8 cellular contexts compared by ENCODE assay signal in the genomic region with DNA sequence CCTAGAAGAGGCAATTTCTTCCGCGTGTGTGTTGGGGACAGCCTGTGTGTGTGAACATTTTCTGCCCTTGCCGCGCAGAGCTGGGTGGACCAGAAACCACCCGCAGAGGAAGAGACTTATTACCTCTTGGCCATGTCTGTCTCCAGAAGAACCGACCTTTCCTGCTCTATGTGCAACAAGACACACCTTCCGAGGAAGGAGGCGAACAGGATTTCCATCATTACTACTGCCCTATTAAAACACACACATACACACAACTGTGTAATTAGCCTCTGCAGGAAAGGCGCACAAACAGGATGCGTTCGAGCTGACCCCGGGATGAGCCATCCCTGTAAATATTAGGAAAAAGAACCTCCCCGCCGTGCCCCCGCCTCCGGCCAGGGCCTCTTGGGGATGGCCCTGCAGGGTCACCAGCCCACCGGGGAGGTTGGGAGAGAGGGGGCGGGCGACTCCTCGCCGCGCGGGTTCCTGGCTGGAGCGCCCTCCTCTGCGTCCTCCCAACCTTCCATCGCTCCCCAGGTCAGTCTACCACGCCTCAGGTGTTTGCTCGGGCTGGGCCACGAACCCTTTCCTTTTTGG. TPM values are rescaled to one million over a fixed set of nuclear protein-coding genes. Genes with fewer than 3 reads are reported as not detected.
DNase-seq lines count a peak whose midpoint lies in the region; TF ChIP-seq lines count a peak whose summit lies in the region.

No MANE protein-coding gene starts in this region.

- H3K36me3 ChIP-seq in SJSA1: no peaks in the 10 kb centered on the region

- H3K27ac ChIP-seq in SJSA1: peak overlapping the region; percentile 40; the same call in 1 of the 2 replicates

- intact Hi-C loops in posterior vena cava (cut with DNase I): no loop called here

- DNase-seq in GM12864 (ENCODE audit: low read depth) (no peak), SJSA1 (ENCODE audit: low read depth in 1 of 2, low spot score in 2 of 2) (no peak), fibroblast of the aortic adventitia (ENCODE audit: low read depth) (no peak), posterior vena cava (ENCODE audit: low spot score) (peak; percentile 84), HCEC 1CT (no peak), T-helper 9 cell (no peak), Kasumi-1 (lab: John Stamatoyannopoulos, UW) (no peak)
- DNase-seq in stimulated activated CD8-positive, alpha-beta memory T cell treated with anti-CD3 and anti-CD28 coated beads, Interleukin-4, amount 100 ng/mL, for 48 hours: no peak

- H3K4me3 ChIP-seq in GM12864 (ENCODE audit: low read depth, low read length) (peak overlapping the region; percentile 82), SJSA1 (peak overlapping the region; percentile 59), fibroblast of the aortic adventitia (ENCODE audit: low read depth, low read length) (peak overlapping the region; percentile 57)

- TF ChIP-seq CTCF in GM12864 (IDR thresholded peaks at IDR 0.05; ENCODE audit: low read depth, low read length, missing control alignments) (no peak), fibroblast of the aortic adventitia (IDR thresholded peaks at IDR 0.05; ENCODE audit: insufficient read depth, low read length) (no peak)

- peaks cover 14% of the 10 kb centered on the region; the same call in 1 of the 2 replicates for H3K27me3 ChIP-seq in SJSA1 (replicated peaks)

- H3K4me1 ChIP-seq in SJSA1 (replicated peaks): peaks cover 24% of the 10 kb centered on the region

- H3K9me3 ChIP-seq in SJSA1 (replicated peaks): no peaks in the 10 kb centered on the region; the same call in 1 of the 2 replicates

RNA-seq across cellular contexts. Expression of gene PRKCH, which starts 0.5 kb away (rescaled TPM):
- 5.7 and 11.5 TPM in 2 replicates for total RNA-seq in SJSA1 (2014; rRNA removed; shearing (Covaris generic))
- total RNA-seq in fibroblast of the aortic adventitia (ENCODE audit: low replicate concordance) (4.2 and 17.0 TPM in 2 replicates), posterior vena cava (10 to 100 TPM; 37.3 to 37.5 TPM)

RNA-seq across cellular contexts. Expression of gene TMEM30B, which starts 39.8 kb away (rescaled TPM):
- not detected in 2 replicates for total RNA-seq in SJSA1 (2014; rRNA removed; shearing (Covaris generic))
- 3.8 and 4.9 TPM in 2 replicates for total RNA-seq in fibroblast of the aortic adventitia (ENCODE audit: low replicate concordance)
- total RNA-seq in posterior vena cava: 10 to 100 TPM; 27.3 to 50.2 TPM
